Comparison of ENCODE assay signal across 12 cellular contexts in genomic region chr11:4551346-4551979, GRCh38. TPM values are rescaled to one million over a fixed set of nuclear protein-coding genes. Genes with fewer than 3 reads are reported as not detected.
DNase-seq lines count a peak whose midpoint lies in the region; ATAC-seq, FAIRE-seq and TF ChIP-seq lines count a peak whose summit lies in the region.
"Had no signal": no experiment of that assay in that cellular context is flagged by ENCODE, and none has a peak within 500 bp of the region (broad histone marks: within the 10 kb centered on the region; RNA-seq: fewer than 3 reads in every experiment).

No MANE protein-coding gene starts in this region.

- no peaks in the 10 kb centered on the region for H3K9me3 ChIP-seq in K562 (replicated peaks; ENCODE audit: control insufficient read depth, insufficient read depth, low read depth, low read length)
- no peaks in the 10 kb centered on the region for H3K9me3 ChIP-seq in lower lobe of right lung

- no peaks in the 10 kb centered on the region for H4K20me1 ChIP-seq in K562 (replicated peaks; ENCODE audit: control insufficient read depth, insufficient read depth, low read length)

- peak in 1 of 2 experiments; percentile 46; a peak in 2 of 4 replicates for TF ChIP-seq RAD21 in K562 (CRISPR knock-in tag; conservative IDR thresholded peaks at IDR 0.05 in 1 of 2, IDR thresholded peaks at IDR 0.05 in 1 of 2)

- no peak overlapping the region for H2AFZ ChIP-seq in K562 (ENCODE audit: low read depth, low read length)
- H2AFZ ChIP-seq: parathyroid adenoma had no signal

- TF ChIP-seq EP300 in K562 (IDR thresholded peaks at IDR 0.05; ENCODE audit: low read length), result no peak

- no peak for TF ChIP-seq POLR2A in K562 (conservative IDR thresholded peaks at IDR 0.05)

- POLR2A ChIA-PET in K562 (lab: Yijun Ruan, JAX), result interaction anchor here (0.5 to 0.7 kb wide), 3 partner anchors 10 to 1544 kb away, joined by 3 to 4 read pairs (median 4); no protein-coding TSS in a partner anchor

- H3K4me3 ChIP-seq in K562 (no peak overlapping the region), lower lobe of right lung (no peak overlapping the region)

- WGBS in K562 (ENCODE audit: insufficient coverage, low coverage, missing lambda C conversion rate), result 4% methylated on average over 8 of the region's 8 CpGs

- DNase-seq in GM03348 (ENCODE audit: low spot score) (peak; percentile 20), HT1080 (ENCODE audit: low read depth) (peak; percentile 33), K562 (ENCODE audit: extremely low read depth in 1 of 4, low spot score in 3 of 4) (peak; percentile 16 to 47 (median 30)), lower lobe of right lung (no peak), activated gamma-delta T cell treated with Interleukin-2 at 50 U/mL for 16 hours (no peak), NCI-H446 treated with DMSO at 0.1 percent for 48 hours (lab: John Stamatoyannopoulos, UW) (no peak), retina (no peak)
- no peak for DNase-seq in activated effector memory CD4-positive, alpha-beta T cell treated with anti-CD3 and anti-CD28 coated beads, Interleukin-2, amount 50 U/mL, for 16 hours
- DNase-seq: activated CD8-positive, alpha-beta memory T cell treated with anti-CD3 and anti-CD28 coated beads, Interleukin-2, amount 50 U/mL, for 4 hours had no signal

- H3K36me3 ChIP-seq in K562 (ENCODE audit: control insufficient read depth, insufficient read depth, low read length) (no peaks in the 10 kb centered on the region), lower lobe of right lung (no peaks in the 10 kb centered on the region)

- H3K27me3 ChIP-seq in K562 (ENCODE audit: control insufficient read depth in 2 of 2, insufficient read depth in 2 of 2, low read length in 2 of 2) (no peaks in the 10 kb centered on the region), lower lobe of right lung (ENCODE audit: low read depth) (peaks cover 3% of the 10 kb centered on the region)

- peak; percentile 76 for FAIRE-seq in K562 (lab: Jason Lieb, UNC)
- FAIRE-seq: GM18507 had no signal

- peak; percentile 73 for ATAC-seq in K562
- ATAC-seq in lower lobe of right lung, result no peak

- CTCF ChIA-PET in K562 (lab: Yijun Ruan, JAX; ENCODE audit: low intra/inter-chr PET ratio), result interaction anchor here (0.6 to 1.0 kb wide), 3 partner anchors 13 to 364 kb away, joined by 3 to 4 read pairs (median 3); no protein-coding TSS in a partner anchor

- H3K4me1 ChIP-seq in K562 (replicated peaks in 1 of 2; ENCODE audit: control insufficient read depth in 2 of 2, insufficient read depth in 2 of 2, low read length in 2 of 2) (peaks cover 0 to 3% of the 10 kb centered on the region in 2 experiments; a peak in 1 of 5 replicates), lower lobe of right lung (no peaks in the 10 kb centered on the region)
- H3K4me1 ChIP-seq: parathyroid adenoma had no signal

- H3K9me1 ChIP-seq in K562 (ENCODE audit: control insufficient read depth, insufficient read depth, low read length), result no peaks in the 10 kb centered on the region

- TF ChIP-seq CTCF in K562 (IDR thresholded peaks at IDR 0.05 in 2 of 3, conservative IDR thresholded peaks at IDR 0.05 in 1 of 3; ENCODE audit: insufficient read depth in 2 of 3, low read depth in 1 of 3, low read length in 3 of 3) (peak in 2 of 3 experiments; percentile 57; a peak in 4 of 6 replicates), lower lobe of right lung (IDR thresholded peaks at IDR 0.05) (peak; percentile 12)

- intact Hi-C loops in K562 (cut with micrococcal nuclease), result no loop called here
- intact Hi-C loops in lower lobe of right lung (cut with DNase I), result no loop called here

- no peaks in the 10 kb centered on the region for H3K79me2 ChIP-seq in K562 (ENCODE audit: control insufficient read depth, insufficient read depth, low read length)
- H3K79me2 ChIP-seq: parathyroid adenoma had no signal

- in situ Hi-C loops in K562 (cut with MboI), result no loop called here

- no TSS peak for BruUV-seq in K562 (replicated peaks; lab: Mats Ljungman, UMichigan)

- H3K9ac ChIP-seq in K562 (ENCODE audit: insufficient read depth in 1 of 2, low read depth in 2 of 2, low read length in 2 of 2), result no peak overlapping the region
- H3K9ac ChIP-seq: parathyroid adenoma had no signal

- no peak overlapping the region for H3K27ac ChIP-seq in K562 (ENCODE audit: extremely low read depth, low read depth, low read length)
- no peak overlapping the region for H3K27ac ChIP-seq in lower lobe of right lung
- H3K27ac ChIP-seq: parathyroid adenoma had no signal

- no peak overlapping the region for H3K4me2 ChIP-seq in K562 (ENCODE audit: insufficient read depth, low read length)

RNA-seq across cellular contexts. Expression of gene OR52M1, which starts 6.5 kb away (rescaled TPM):
- total RNA-seq in HT1080 (2014; rRNA removed; shearing (Covaris generic)), result not detected in 2 replicates
- not detected in 2 replicates for polyA plus RNA-seq in HT1080 (2015; cell fraction: cytosol; rRNA removed)
- not detected in 2 replicates for polyA plus RNA-seq in HT1080 (2015; cell fraction: nucleus; rRNA removed)
- total RNA-seq in K562 (2011; cell fraction: chromatin; rRNA removed; ENCODE audit: low replicate concordance), result not detected in 2 replicates
- total RNA-seq in K562 (2011; cell fraction: nucleolus; rRNA removed), result not detected in 2 replicates
- total RNA-seq in K562 (2011; cell fraction: nucleoplasm; rRNA removed), result not detected in 2 replicates
- total RNA-seq in K562 (2014; rRNA removed), result not detected in 2 replicates
- total RNA-seq in K562 (2014; rRNA removed; fragmentation: Illumina TruSeq; extraction: Trizol), result not detected in 2 replicates
- not detected in 2 replicates for total RNA-seq in K562 (2015; rRNA removed; fragmentation: Illumina TruSeq; extraction: Trizol)
- not detected in 2 replicates for total RNA-seq in K562 (2021)
- not detected in 2 replicates for polyA plus RNA-seq in K562 (2011; rRNA removed)
- not detected in 2 replicates for polyA plus RNA-seq in K562 (2011; cell fraction: cytosol; rRNA removed)
- not detected in 2 replicates for polyA plus RNA-seq in K562 (2011; cell fraction: nucleus; rRNA removed)
- not detected in 2 replicates for polyA plus RNA-seq in K562 (2012)
- not detected in 2 replicates for polyA plus RNA-seq in K562 (2014; fragmentation: Illumina TruSeq; extraction: Trizol)
- not detected for polyA plus RNA-seq in K562 (2014; fragmentation: Nextera tagmentation; extraction: Ambion mirVana)
- polyA plus RNA-seq in K562 (2014; rRNA removed), result not detected in 2 replicates
- not detected in 2 replicates for polyA minus RNA-seq in K562 (2011; rRNA and poly(A)+ RNA removed)
- polyA minus RNA-seq in K562 (2011; cell fraction: cytosol; rRNA and poly(A)+ RNA removed), result not detected in 2 replicates
- polyA minus RNA-seq in K562 (2011; cell fraction: nucleus; rRNA and poly(A)+ RNA removed), result not detected in 2 replicates
- total RNA-seq in lower lobe of right lung, result not detected
- polyA plus RNA-seq: IgD-negative memory B cell had no signal

RNA-seq across cellular contexts. Expression of gene OR52I2, which starts 30.1 kb away (rescaled TPM):
- total RNA-seq in HT1080 (2014; rRNA removed; shearing (Covaris generic)), result not detected in 2 replicates
- not detected in 2 replicates for polyA plus RNA-seq in HT1080 (2015; cell fraction: cytosol; rRNA removed)
- polyA plus RNA-seq in HT1080 (2015; cell fraction: nucleus; rRNA removed), result not detected in 2 replicates
- not detected in 2 replicates for total RNA-seq in K562 (2011; cell fraction: chromatin; rRNA removed; ENCODE audit: low replicate concordance)
- not detected in 2 replicates for total RNA-seq in K562 (2011; cell fraction: nucleolus; rRNA removed)
- total RNA-seq in K562 (2011; cell fraction: nucleoplasm; rRNA removed), result not detected in 2 replicates
- total RNA-seq in K562 (2014; rRNA removed), result not detected in 2 replicates
- total RNA-seq in K562 (2014; rRNA removed; fragmentation: Illumina TruSeq; extraction: Trizol), result not detected in 2 replicates
- total RNA-seq in K562 (2015; rRNA removed; fragmentation: Illumina TruSeq; extraction: Trizol), result not detected in 2 replicates
- total RNA-seq in K562 (2021), result not detected in 2 replicates
- not detected in 2 replicates for polyA plus RNA-seq in K562 (2011; rRNA removed)
- polyA plus RNA-seq in K562 (2011; cell fraction: cytosol; rRNA removed), result not detected in 2 replicates
- polyA plus RNA-seq in K562 (2011; cell fraction: nucleus; rRNA removed), result not detected in 2 replicates
- not detected in 2 replicates for polyA plus RNA-seq in K562 (2012)
- polyA plus RNA-seq in K562 (2014; fragmentation: Illumina TruSeq; extraction: Trizol), result not detected in 2 replicates
- polyA plus RNA-seq in K562 (2014; fragmentation: Nextera tagmentation; extraction: Ambion mirVana), result not detected
- polyA plus RNA-seq in K562 (2014; rRNA removed), result not detected in 2 replicates
- polyA minus RNA-seq in K562 (2011; rRNA and poly(A)+ RNA removed), result not detected in 2 replicates
- not detected in 2 replicates for polyA minus RNA-seq in K562 (2011; cell fraction: cytosol; rRNA and poly(A)+ RNA removed)
- not detected in 2 replicates for polyA minus RNA-seq in K562 (2011; cell fraction: nucleus; rRNA and poly(A)+ RNA removed)
- total RNA-seq in lower lobe of right lung, result not detected
- polyA plus RNA-seq: IgD-negative memory B cell had no signal

RNA-seq across cellular contexts. Expression of gene OR52I1, which starts 42.4 kb away (rescaled TPM):
- total RNA-seq in HT1080 (2014; rRNA removed; shearing (Covaris generic)), result not detected in 2 replicates
- polyA plus RNA-seq in HT1080 (2015; cell fraction: cytosol; rRNA removed), result not detected in 2 replicates
- not detected in 2 replicates for polyA plus RNA-seq in HT1080 (2015; cell fraction: nucleus; rRNA removed)
- total RNA-seq in K562 (2011; cell fraction: chromatin; rRNA removed; ENCODE audit: low replicate concordance), result not detected in 2 replicates
- not detected in 2 replicates for total RNA-seq in K562 (2011; cell fraction: nucleolus; rRNA removed)
- total RNA-seq in K562 (2011; cell fraction: nucleoplasm; rRNA removed), result not detected in 2 replicates
- total RNA-seq in K562 (2014; rRNA removed) (not detected in 2 replicates), K562 (2014; rRNA removed; fragmentation: Illumina TruSeq; extraction: Trizol) (not detected in 2 replicates), K562 (2015; rRNA removed; fragmentation: Illumina TruSeq; extraction: Trizol) (not detected in 2 replicates), K562 (2021) (not detected in 2 replicates), lower lobe of right lung (not detected)
- polyA plus RNA-seq in K562 (2011; rRNA removed) (not detected in 2 replicates), K562 (2014; fragmentation: Illumina TruSeq; extraction: Trizol) (not detected in 2 replicates), K562 (2014; fragmentation: Nextera tagmentation; extraction: Ambion mirVana) (not detected), K562 (2014; rRNA removed) (not detected in 2 replicates)
- polyA plus RNA-seq in K562 (2011; cell fraction: cytosol; rRNA removed), result not detected in 2 replicates
- polyA plus RNA-seq in K562 (2011; cell fraction: nucleus; rRNA removed), result not detected in 2 replicates
- not detected in 2 replicates for polyA plus RNA-seq in K562 (2012)
- not detected in 2 replicates for polyA minus RNA-seq in K562 (2011; rRNA and poly(A)+ RNA removed)
- polyA minus RNA-seq in K562 (2011; cell fraction: cytosol; rRNA and poly(A)+ RNA removed), result not detected in 2 replicates
- polyA minus RNA-seq in K562 (2011; cell fraction: nucleus; rRNA and poly(A)+ RNA removed), result not detected in 2 replicates
- polyA plus RNA-seq: IgD-negative memory B cell had no signal

RNA-seq across cellular contexts. Expression of gene TRIM68, which starts 56.6 kb away (rescaled TPM):
- 7.7 and 8.3 TPM in 2 replicates for total RNA-seq in HT1080 (2014; rRNA removed; shearing (Covaris generic))
- 9.4 and 10.5 TPM in 2 replicates for polyA plus RNA-seq in HT1080 (2015; cell fraction: cytosol; rRNA removed)
- 18.2 and 23.2 TPM in 2 replicates for polyA plus RNA-seq in HT1080 (2015; cell fraction: nucleus; rRNA removed)
- total RNA-seq in K562 (2011; cell fraction: chromatin; rRNA removed; ENCODE audit: low replicate concordance), result 21.2 and 28.3 TPM in 2 replicates
- 13.0 and 14.3 TPM in 2 replicates for total RNA-seq in K562 (2011; cell fraction: nucleolus; rRNA removed)
- total RNA-seq in K562 (2011; cell fraction: nucleoplasm; rRNA removed), result 20.9 and 23.4 TPM in 2 replicates
- total RNA-seq in K562 (2014; rRNA removed) (8.8 and 10.2 TPM in 2 replicates), K562 (2014; rRNA removed; fragmentation: Illumina TruSeq; extraction: Trizol) (6.1 and 6.7 TPM in 2 replicates), K562 (2015; rRNA removed; fragmentation: Illumina TruSeq; extraction: Trizol) (9.2 TPM in 2 replicates), K562 (2021) (8.6 and 9.2 TPM in 2 replicates), lower lobe of right lung (13.8 TPM)
- polyA plus RNA-seq in K562 (2011; rRNA removed) (6.4 and 6.5 TPM in 2 replicates), K562 (2014; fragmentation: Illumina TruSeq; extraction: Trizol) (9.8 and 10.9 TPM in 2 replicates), K562 (2014; fragmentation: Nextera tagmentation; extraction: Ambion mirVana) (1 to 10 TPM; 5.2 to 7.7 TPM), K562 (2014; rRNA removed) (7.9 and 9.3 TPM in 2 replicates)
- 4.4 and 4.5 TPM in 2 replicates for polyA plus RNA-seq in K562 (2011; cell fraction: cytosol; rRNA removed)
- polyA plus RNA-seq in K562 (2011; cell fraction: nucleus; rRNA removed), result 10.6 and 13.6 TPM in 2 replicates
- 8.0 and 9.7 TPM in 2 replicates for polyA plus RNA-seq in K562 (2012)
- polyA minus RNA-seq in K562 (2011; rRNA and poly(A)+ RNA removed), result 6.7 and 7.5 TPM in 2 replicates
- polyA minus RNA-seq in K562 (2011; cell fraction: cytosol; rRNA and poly(A)+ RNA removed), result 1.9 and 2.5 TPM in 2 replicates
- 12.7 and 15.4 TPM in 2 replicates for polyA minus RNA-seq in K562 (2011; cell fraction: nucleus; rRNA and poly(A)+ RNA removed)

Comparison
In these comparisons a context has a peak if more than half of its experiments do, and no peak if none do; other contexts are left out.
1. DNase-seq: peak in GM03348 (single experiment), HT1080 (single experiment) and K562 (4 of 4); none in lower lobe of right lung (single experiment), activated gamma-delta T cell treated with Interleukin-2 at 50 U/mL for 16 hours (single experiment), NCI-H446 treated with DMSO at 0.1 percent for 48 hours (single experiment), activated effector memory CD4-positive, alpha-beta T cell treated with anti-CD3 and anti-CD28 coated beads, Interleukin-2, amount 50 U/mL, for 16 hours (single experiment) and retina (single experiment).